In genomic region chr3:161957467-161957866, GRCh38 we compare ENCODE assay signal across 22 cellular contexts.
DNase-seq lines count a peak whose midpoint lies in the region; ATAC-seq and TF ChIP-seq lines count a peak whose summit lies in the region.
"Had no signal": no experiment of that assay in that cellular context is flagged by ENCODE, and none has a peak within 500 bp of the region (broad histone marks: within the 10 kb centered on the region; RNA-seq: fewer than 3 reads in every experiment).

No MANE protein-coding gene starts in this region.

- H3K27me3 ChIP-seq in upper lobe of right lung (no peaks in the 10 kb centered on the region), dorsolateral prefrontal cortex (no peaks in the 10 kb centered on the region)
- H3K27me3 ChIP-seq: ascending aorta, BE2C, left lung, upper lobe of left lung had no signal

- no peaks in the 10 kb centered on the region for H3K4me1 ChIP-seq in upper lobe of right lung
- H3K4me1 ChIP-seq: ascending aorta, BE2C, left lung, upper lobe of left lung had no signal

- TF ChIP-seq CTCF in choroid plexus epithelial cell (conservative IDR thresholded peaks at IDR 0.05; ENCODE audit: low read depth, low read length) (no peak), upper lobe of right lung (IDR thresholded peaks at IDR 0.05) (no peak), dorsolateral prefrontal cortex (IDR thresholded peaks at IDR 0.05 in 54 of 56, conservative IDR thresholded peaks at IDR 0.05 in 2 of 56; ENCODE audit: low read depth in 1 of 56, partially characterized antibody in 56 of 56) (no peak)

- no peak for ATAC-seq in upper lobe of right lung
- ATAC-seq: left lung; sciatic nerve; stimulated activated naive B cell treated with anti-CD40 and anti-IgM and Interleukin-4, amounts not matched to agents 10 μg/mL and 1 μg/mL and 100 μg/mL, for 72 hours had no signal

- no peak overlapping the region for H3K27ac ChIP-seq in upper lobe of right lung
- H3K27ac ChIP-seq in dorsolateral prefrontal cortex, result no peak overlapping the region
- H3K27ac ChIP-seq: ascending aorta, HL-60, left lung, upper lobe of left lung had no signal

- no peaks in the 10 kb centered on the region for H3K9me3 ChIP-seq in upper lobe of right lung
- H3K9me3 ChIP-seq: ascending aorta, BE2C, left lung, upper lobe of left lung had no signal

- H3K36me3 ChIP-seq in upper lobe of right lung, result no peaks in the 10 kb centered on the region
- H3K36me3 ChIP-seq: ascending aorta, BE2C, left lung, upper lobe of left lung had no signal

- DNase-seq in GM04503 (ENCODE audit: low read depth) (peak; percentile 38), NCI-H226 (peak; percentile 2), choroid plexus epithelial cell (ENCODE audit: low read depth) (peak; percentile 61), 8988T (no peak), epidermal melanocyte (ENCODE audit: insufficient read length, low spot score) (no peak), upper lobe of right lung (no peak), dorsolateral prefrontal cortex (no peak)
- DNase-seq: activated CD4-positive, alpha-beta memory T cell treated with anti-CD3 and anti-CD28 coated beads, Interleukin-2, amount 10 ng/mL, durations not matched to agents 7 days and 5 days; activated CD4-positive, CD25-positive, alpha-beta regulatory T cell treated with anti-CD3 and anti-CD28 coated beads, Interleukin-2, amount 50 U/mL, for 72 hours; BE2C; central memory CD4-positive, alpha-beta T cell; hypothalamus; left lung; NCI-H1092; NCI-H1694 treated with DMSO at 0.1 percent for 48 hours; NCI-H526 treated with DMSO at 0.1 percent for 48 hours; posterior cingulate gyrus; stimulated activated naive B cell treated with anti-CD40 and anti-IgM and Interleukin-4, amounts not matched to agents 10 μg/mL and 1 μg/mL and 100 μg/mL, for 72 hours; upper lobe of left lung had no signal

- H3K4me3 ChIP-seq in choroid plexus epithelial cell (ENCODE audit: low read depth, low read length), result no peak overlapping the region
- H3K4me3 ChIP-seq in upper lobe of right lung, result no peak overlapping the region
- no peak overlapping the region for H3K4me3 ChIP-seq in dorsolateral prefrontal cortex
- H3K4me3 ChIP-seq: ascending aorta, left lung, upper lobe of left lung had no signal

- intact Hi-C loops in upper lobe of right lung (cut with DNase I), result no loop called here
- intact Hi-C loops in dorsolateral prefrontal cortex (cut with DNase I), result no loop called here

Comparison
In these comparisons a context has a peak if more than half of its experiments do, and no peak if none do; other contexts are left out.
1. DNase-seq: peak in GM04503 (single experiment), NCI-H226 (single experiment) and choroid plexus epithelial cell (single experiment); none in 8988T (single experiment), epidermal melanocyte (single experiment), upper lobe of right lung (single experiment) and dorsolateral prefrontal cortex (0 of 10).